ENCODE assay signal across 31 cellular contexts in genomic region chr3:51271172-51271571, GRCh38.
A peak's percentile ranks its signal among the peaks of the same experiment; 100 is the strongest.
DNase-seq lines count a peak whose midpoint lies in the region; ATAC-seq and TF ChIP-seq lines count a peak whose summit lies in the region.
"Had no signal": no experiment of that assay in that cellular context is flagged by ENCODE, and none has a peak within 500 bp of the region (broad histone marks: within the 10 kb centered on the region; RNA-seq: fewer than 3 reads in every experiment).

No MANE protein-coding gene starts in this region.

- no peak for TF ChIP-seq CTCF in nephron progenitor cell (IDR thresholded peaks at IDR 0.05)

- no peak for DNase-seq in activated CD4-positive, alpha-beta T cell treated with anti-CD3 and anti-CD28 coated beads for 36 hours
- DNase-seq in activated CD4-positive, alpha-beta T cell treated with anti-CD3 and anti-CD28 coated beads for 1 hour, result no peak
- peak in 1 of 5 donors; percentile 41 for DNase-seq in CD8-positive, alpha-beta memory T cell
- no peak for DNase-seq in activated naive CD4-positive, alpha-beta T cell treated with anti-CD3 and anti-CD28 coated beads, Interleukin-2, amount 50 U/mL, for 72 hours (ENCODE audit: low spot score in 2 of 2)
- DNase-seq in nephron progenitor cell (no peak), OCI-M2 (lab: John Stamatoyannopoulos, UW; ENCODE audit: unreplicated experiment) (no peak)
- no peak for DNase-seq in activated T-helper 2 cell treated with anti-CD3 and anti-CD28 coated beads, Interferon-gamma antibody, Interleukin-2, Interleukin-4, amounts not matched to agents 10 μg/mL and 5 μg/mL and 100 μg/mL, durations not matched to agents 14 hours and 24 hours and 36 hours (ENCODE audit: low spot score)
- DNase-seq: activated CD4-positive, alpha-beta memory T cell treated with anti-CD3 and anti-CD28 coated beads, Interleukin-2, amount 10 ng/mL, durations not matched to agents 7 days and 5 days; activated gamma-delta T cell treated with Interleukin-2 at 50 U/mL for 16 hours; aorta; DMS153; effector CD8-positive, alpha-beta T cell; H9; immature natural killer cell; left cardiac atrium; mucosa of descending colon; NCI-H1105; NCI-H187; NCI-H526 treated with DMSO at 0.1 percent for 48 hours; pancreas; SK-N-SH; substantia nigra had no signal

- H3K4me3 ChIP-seq in CD8-positive, alpha-beta memory T cell (ENCODE audit: low read length), result peak overlapping the region; percentile 7
- H3K4me3 ChIP-seq: coronary artery, GM12878, K562, mucosa of descending colon, pancreas had no signal

- H3K4me3 Mint-ChIP-seq in activated CD4-positive, alpha-beta T cell treated with anti-CD3 and anti-CD28 coated beads for 36 hours, result no peak overlapping the region
- peak overlapping the region in 5 of 7 donors; percentile 24 to 80 (median 42) for H3K4me3 Mint-ChIP-seq in CD8-positive, alpha-beta memory T cell
- H3K4me3 Mint-ChIP-seq in nephron progenitor cell, result no peak overlapping the region
- H3K4me3 Mint-ChIP-seq in activated T-helper 2 cell treated with anti-CD3 and anti-CD28 coated beads, Interferon-gamma antibody, Interleukin-2, Interleukin-4, amounts not matched to agents 10 μg/mL and 5 μg/mL and 100 μg/mL, durations not matched to agents 14 hours and 24 hours and 36 hours (ENCODE audit: low read depth), result no peak overlapping the region
- H3K4me3 Mint-ChIP-seq: activated CD4-positive, alpha-beta memory T cell treated with anti-CD3 and anti-CD28 coated beads, Interleukin-2, amount 10 ng/mL, durations not matched to agents 7 days and 5 days; H9; immature natural killer cell; nephron; stimulated activated effector memory CD8-positive, alpha-beta T cell treated with anti-CD3 and anti-CD28 coated beads, Interleukin-12 subunit alpha, Interleukin-12 subunit beta, amount 100 ng/mL, for 72 hours; T-helper 1 cell treated with Interleukin-12 subunit alpha and Interleukin-12 subunit beta and Interleukin-4 antibody, amounts not matched to agents 30 μg/mL and 1 μg/mL, for 36 hours; type B pancreatic cell had no signal

- no peaks in the 10 kb centered on the region for H3K36me3 ChIP-seq in CD8-positive, alpha-beta memory T cell (ENCODE audit: insufficient read depth, low read length)
- H3K36me3 ChIP-seq: pancreas had no signal

- peaks cover 1% of the 10 kb centered on the region for H3K36me3 Mint-ChIP-seq in activated CD4-positive, alpha-beta T cell treated with anti-CD3 and anti-CD28 coated beads for 36 hours (ENCODE audit: low read depth)
- peaks cover 0 to 6% (median 5%) of the 10 kb centered on the region in 3 donors for H3K36me3 Mint-ChIP-seq in CD8-positive, alpha-beta memory T cell
- H3K36me3 Mint-ChIP-seq in activated naive CD4-positive, alpha-beta T cell treated with anti-CD3 and anti-CD28 coated beads, Interleukin-2, amount 50 U/mL, for 72 hours, result no peaks in the 10 kb centered on the region
- no peaks in the 10 kb centered on the region for H3K36me3 Mint-ChIP-seq in nephron progenitor cell (ENCODE audit: low read depth)
- no peaks in the 10 kb centered on the region for H3K36me3 Mint-ChIP-seq in activated T-helper 2 cell treated with anti-CD3 and anti-CD28 coated beads, Interferon-gamma antibody, Interleukin-2, Interleukin-4, amounts not matched to agents 10 μg/mL and 5 μg/mL and 100 μg/mL, durations not matched to agents 14 hours and 24 hours and 36 hours (ENCODE audit: low read depth)
- H3K36me3 Mint-ChIP-seq: immature natural killer cell; stimulated activated effector memory CD8-positive, alpha-beta T cell treated with anti-CD3 and anti-CD28 coated beads, Interleukin-12 subunit alpha, Interleukin-12 subunit beta, amount 100 ng/mL, for 72 hours; type B pancreatic cell had no signal

- peaks cover 37% of the 10 kb centered on the region for H3K4me1 Mint-ChIP-seq in activated CD4-positive, alpha-beta T cell treated with anti-CD3 and anti-CD28 coated beads for 36 hours
- peaks cover 17 to 19% (median 19%) of the 10 kb centered on the region in 3 donors for H3K4me1 Mint-ChIP-seq in CD8-positive, alpha-beta memory T cell
- H3K4me1 Mint-ChIP-seq in nephron progenitor cell, result peaks cover 23% of the 10 kb centered on the region
- peaks cover 1% of the 10 kb centered on the region for H3K4me1 Mint-ChIP-seq in activated T-helper 2 cell treated with anti-CD3 and anti-CD28 coated beads, Interferon-gamma antibody, Interleukin-2, Interleukin-4, amounts not matched to agents 10 μg/mL and 5 μg/mL and 100 μg/mL, durations not matched to agents 14 hours and 24 hours and 36 hours (ENCODE audit: low read depth)
- H3K4me1 Mint-ChIP-seq: activated CD4-positive, alpha-beta memory T cell treated with anti-CD3 and anti-CD28 coated beads, Interleukin-2, amount 10 ng/mL, durations not matched to agents 7 days and 5 days; H9; immature natural killer cell; nephron had no signal

- peak; percentile 19 for ATAC-seq in activated CD4-positive, alpha-beta T cell treated with anti-CD3 and anti-CD28 coated beads for 36 hours
- peak in 1 of 2 donors; percentile 24 for ATAC-seq in activated naive CD4-positive, alpha-beta T cell treated with anti-CD3 and anti-CD28 coated beads, Interleukin-2, amount 50 U/mL, for 72 hours
- ATAC-seq in GM18861 (IDR thresholded peaks at IDR 0.05; ENCODE audit: unreplicated experiment), result no peak
- ATAC-seq: GM12878; K562; left cardiac atrium; mucosa of descending colon; pancreas; Right ventricle myocardium inferior; stimulated activated effector memory CD8-positive, alpha-beta T cell treated with anti-CD3 and anti-CD28 coated beads, Interleukin-12 subunit alpha, Interleukin-12 subunit beta, amount 100 ng/mL, for 72 hours had no signal

- peaks cover 4% of the 10 kb centered on the region for H3K9me3 Mint-ChIP-seq in activated CD4-positive, alpha-beta T cell treated with anti-CD3 and anti-CD28 coated beads for 36 hours (ENCODE audit: low read depth)
- peaks cover 0 to 5% (median 2%) of the 10 kb centered on the region in 5 donors for H3K9me3 Mint-ChIP-seq in CD8-positive, alpha-beta memory T cell
- no peaks in the 10 kb centered on the region for H3K9me3 Mint-ChIP-seq in activated naive CD4-positive, alpha-beta T cell treated with anti-CD3 and anti-CD28 coated beads, Interleukin-2, amount 50 U/mL, for 72 hours
- H3K9me3 Mint-ChIP-seq in nephron progenitor cell, result peaks cover 15% of the 10 kb centered on the region
- H3K9me3 Mint-ChIP-seq in activated T-helper 2 cell treated with anti-CD3 and anti-CD28 coated beads, Interferon-gamma antibody, Interleukin-2, Interleukin-4, amounts not matched to agents 10 μg/mL and 5 μg/mL and 100 μg/mL, durations not matched to agents 14 hours and 24 hours and 36 hours, result peaks cover 8% of the 10 kb centered on the region
- H3K9me3 Mint-ChIP-seq: activated CD4-positive, alpha-beta memory T cell treated with anti-CD3 and anti-CD28 coated beads, Interleukin-2, amount 10 ng/mL, durations not matched to agents 7 days and 5 days; stimulated activated effector memory CD8-positive, alpha-beta T cell treated with anti-CD3 and anti-CD28 coated beads, Interleukin-12 subunit alpha, Interleukin-12 subunit beta, amount 100 ng/mL, for 72 hours; T-helper 1 cell treated with Interleukin-12 subunit alpha and Interleukin-12 subunit beta and Interleukin-4 antibody, amounts not matched to agents 30 μg/mL and 1 μg/mL, for 36 hours had no signal

- CTCF ChIA-PET in activated CD4-positive, alpha-beta T cell treated with anti-CD3 and anti-CD28 coated beads for 36 hours (lab: Charles Lee), result interaction anchor here (0.6 kb wide), 2 partner anchors 292 to 632 kb away, joined by 3 read pairs; no protein-coding TSS in a partner anchor
- CTCF ChIA-PET in CD8-positive, alpha-beta memory T cell (lab: Charles Lee), result no interaction called here

- POLR2A ChIA-PET in activated CD4-positive, alpha-beta T cell treated with anti-CD3 and anti-CD28 coated beads for 36 hours (lab: Charles Lee), result no interaction called here
- POLR2A ChIA-PET in CD8-positive, alpha-beta memory T cell (lab: Charles Lee), result no interaction called here

- no peaks in the 10 kb centered on the region for H3K9me3 ChIP-seq in CD8-positive, alpha-beta memory T cell (ENCODE audit: low read length)
- H3K9me3 ChIP-seq: pancreas, SK-N-SH had no signal

- H3K27ac Mint-ChIP-seq in activated CD4-positive, alpha-beta T cell treated with anti-CD3 and anti-CD28 coated beads for 36 hours, result peak overlapping the region; percentile 59
- H3K27ac Mint-ChIP-seq in CD8-positive, alpha-beta memory T cell, result peak overlapping the region; percentile 15 to 95 (median 80)
- H3K27ac Mint-ChIP-seq in activated naive CD4-positive, alpha-beta T cell treated with anti-CD3 and anti-CD28 coated beads, Interleukin-2, amount 50 U/mL, for 72 hours, result peak overlapping the region; percentile 70 to 81
- H3K27ac Mint-ChIP-seq in nephron progenitor cell, result peak overlapping the region; percentile 94
- no peak overlapping the region for H3K27ac Mint-ChIP-seq in activated T-helper 2 cell treated with anti-CD3 and anti-CD28 coated beads, Interferon-gamma antibody, Interleukin-2, Interleukin-4, amounts not matched to agents 10 μg/mL and 5 μg/mL and 100 μg/mL, durations not matched to agents 14 hours and 24 hours and 36 hours
- H3K27ac Mint-ChIP-seq: activated CD4-positive, alpha-beta memory T cell treated with anti-CD3 and anti-CD28 coated beads, Interleukin-2, amount 10 ng/mL, durations not matched to agents 7 days and 5 days; nephron; stimulated activated effector memory CD8-positive, alpha-beta T cell treated with anti-CD3 and anti-CD28 coated beads, Interleukin-12 subunit alpha, Interleukin-12 subunit beta, amount 100 ng/mL, for 72 hours; T-helper 1 cell treated with Interleukin-12 subunit alpha and Interleukin-12 subunit beta and Interleukin-4 antibody, amounts not matched to agents 30 μg/mL and 1 μg/mL, for 36 hours; type B pancreatic cell had no signal

- no peaks in the 10 kb centered on the region for H3K27me3 Mint-ChIP-seq in activated CD4-positive, alpha-beta T cell treated with anti-CD3 and anti-CD28 coated beads for 36 hours
- peaks cover 0 to 1% of the 10 kb centered on the region in 2 donors for H3K27me3 Mint-ChIP-seq in CD8-positive, alpha-beta memory T cell
- H3K27me3 Mint-ChIP-seq in nephron progenitor cell (ENCODE audit: low read depth, poor library complexity), result no peaks in the 10 kb centered on the region
- no peaks in the 10 kb centered on the region for H3K27me3 Mint-ChIP-seq in activated T-helper 2 cell treated with anti-CD3 and anti-CD28 coated beads, Interferon-gamma antibody, Interleukin-2, Interleukin-4, amounts not matched to agents 10 μg/mL and 5 μg/mL and 100 μg/mL, durations not matched to agents 14 hours and 24 hours and 36 hours (ENCODE audit: low read depth)
- H3K27me3 Mint-ChIP-seq: activated CD4-positive, alpha-beta memory T cell treated with anti-CD3 and anti-CD28 coated beads, Interleukin-2, amount 10 ng/mL, durations not matched to agents 7 days and 5 days; type B pancreatic cell had no signal

- H3K27ac ChIP-seq in CD8-positive, alpha-beta memory T cell (ENCODE audit: low read depth, low read length), result no peak overlapping the region
- H3K27ac ChIP-seq: coronary artery, pancreas had no signal

- H3K4me1 ChIP-seq in CD8-positive, alpha-beta memory T cell (ENCODE audit: insufficient read depth, low read length), result peaks cover 39% of the 10 kb centered on the region
- H3K4me1 ChIP-seq: pancreas had no signal

- intact Hi-C loops in activated CD4-positive, alpha-beta T cell treated with anti-CD3 and anti-CD28 coated beads for 36 hours (cut with DNase I, micrococcal nuclease), result no loop called here
- intact Hi-C loops in activated T-helper 2 cell treated with anti-CD3 and anti-CD28 coated beads, Interferon-gamma antibody, Interleukin-2, Interleukin-4, amounts not matched to agents 10 μg/mL and 5 μg/mL and 100 μg/mL, durations not matched to agents 14 hours and 24 hours and 36 hours (cut with micrococcal nuclease), result no loop called here

- H3K27me3 ChIP-seq in CD8-positive, alpha-beta memory T cell (ENCODE audit: insufficient read depth, low read length, poor library complexity, severe bottlenecking), result no peaks in the 10 kb centered on the region
- H3K27me3 ChIP-seq: pancreas had no signal

Comparison
In these comparisons a context has a peak if more than half of its experiments do, and no peak if none do; other contexts are left out.
1. H3K4me3 Mint-ChIP-seq: peak in CD8-positive, alpha-beta memory T cell (5 of 7); none in activated CD4-positive, alpha-beta T cell treated with anti-CD3 and anti-CD28 coated beads for 36 hours (single experiment), nephron progenitor cell (single experiment) and activated T-helper 2 cell treated with anti-CD3 and anti-CD28 coated beads, Interferon-gamma antibody, Interleukin-2, Interleukin-4, amounts not matched to agents 10 μg/mL and 5 μg/mL and 100 μg/mL, durations not matched to agents 14 hours and 24 hours and 36 hours (single experiment).